30 cellular contexts compared by ENCODE assay signal in genomic region chr2:119068154-119068725, GRCh38.
"Had no signal": no experiment of that assay in that cellular context is flagged by ENCODE, and none has a peak within 500 bp of the region (broad histone marks: within the 10 kb centered on the region; RNA-seq: fewer than 3 reads in every experiment).

No MANE protein-coding gene starts in this region.

- H3K4me3 Mint-ChIP-seq: activated CD4-positive, alpha-beta memory T cell treated with anti-CD3 and anti-CD28 coated beads, Interleukin-2, amount 10 ng/mL, durations not matched to agents 7 days and 5 days; activated CD4-positive, alpha-beta T cell treated with anti-CD3 and anti-CD28 coated beads, Interleukin-2, amount 10 ng/mL, durations not matched to agents 24 days and 14 days; activated naive CD4-positive, alpha-beta T cell treated with anti-CD3 and anti-CD28 coated beads, Interleukin-2, amount 10 ng/mL, durations not matched to agents 7 days and 5 days; activated naive CD8-positive, alpha-beta T cell treated with anti-CD3 and anti-CD28 coated beads, Interleukin-2, amount 10 ng/mL, durations not matched to agents 7 days and 5 days; activated T-cell treated with anti-CD3 and anti-CD28 coated beads, Interleukin-2, amount 50 U/mL, for 24 hours; brain; natural killer cell; neural progenitor cell had no signal

- ATAC-seq: activated CD4-positive, CD25-positive, alpha-beta regulatory T cell treated with anti-CD3 and anti-CD28 coated beads, Interleukin-2, amount 50 U/mL, for 24 hours; gastroesophageal sphincter; natural killer cell; right lobe of liver; stimulated activated naive CD8-positive, alpha-beta T cell treated with anti-CD3 and anti-CD28 coated beads, Interleukin-15, Interleukin-2, amounts not matched to agents 100 U/mL and 50 U/mL, for 24 hours had no signal

- H3K4me1 ChIP-seq: ascending aorta, gastroesophageal sphincter, left ventricle myocardium inferior, neural progenitor cell, right lobe of liver, testis, transverse colon had no signal

- H3K36me3 ChIP-seq: ascending aorta, cardiac muscle cell, gastroesophageal sphincter, left ventricle myocardium inferior, neural progenitor cell, right lobe of liver, transverse colon, WERI-Rb-1 had no signal

- DNase-seq: activated CD4-positive, alpha-beta memory T cell treated with anti-CD3 and anti-CD28 coated beads, Interleukin-2, amount 10 ng/mL, durations not matched to agents 7 days and 5 days; activated CD4-positive, alpha-beta T cell treated with anti-CD3 and anti-CD28 coated beads, Interleukin-2, amount 10 ng/mL, durations not matched to agents 24 days and 14 days; activated CD8-positive, alpha-beta memory T cell treated with anti-CD3 and anti-CD28 coated beads, Interleukin-2, amount 50 U/mL, for 48 hours; activated gamma-delta T cell; activated naive CD4-positive, alpha-beta T cell treated with anti-CD3 and anti-CD28 coated beads, Interleukin-2, amount 10 ng/mL, durations not matched to agents 7 days and 5 days; activated naive CD8-positive, alpha-beta T cell treated with anti-CD3 and anti-CD28 coated beads, Interleukin-2, amount 10 ng/mL, durations not matched to agents 7 days and 5 days; activated T-cell treated with anti-CD3 and anti-CD28 coated beads, Interleukin-2, amount 50 U/mL, for 24 hours; cerebellar nuclear complex; dorsolateral prefrontal cortex; effector memory CD4-positive, alpha-beta T cell; islet precursor cell; left ventricle myocardium inferior; mesendoderm; natural killer cell; right lobe of liver; stimulated activated CD4-positive, alpha-beta T cell treated with anti-CD3 and anti-CD28 coated beads, Interleukin-2, amount 100 ng/mL, for 48 hours; stimulated activated naive CD8-positive, alpha-beta T cell treated with anti-CD3 and anti-CD28 coated beads, Interleukin-15, Interleukin-2, amounts not matched to agents 100 U/mL and 50 U/mL, for 24 hours; testis; transverse colon; WERI-Rb-1 had no signal

- H3K27ac ChIP-seq: ascending aorta, cardiac muscle cell, coronary artery, dorsolateral prefrontal cortex, gastroesophageal sphincter, hepatocyte, left ventricle myocardium inferior, neural progenitor cell, right lobe of liver, testis, transverse colon, WERI-Rb-1 had no signal

- H3K27me3 ChIP-seq: ascending aorta, hepatocyte, neural progenitor cell, right lobe of liver, testis, transverse colon had no signal

- H3K27ac Mint-ChIP-seq: activated CD4-positive, alpha-beta memory T cell treated with anti-CD3 and anti-CD28 coated beads, Interleukin-2, amount 10 ng/mL, durations not matched to agents 7 days and 5 days; activated CD4-positive, alpha-beta T cell treated with anti-CD3 and anti-CD28 coated beads, Interleukin-2, amount 10 ng/mL, durations not matched to agents 24 days and 14 days; activated naive CD4-positive, alpha-beta T cell treated with anti-CD3 and anti-CD28 coated beads, Interleukin-2, amount 10 ng/mL, durations not matched to agents 7 days and 5 days; activated naive CD8-positive, alpha-beta T cell treated with anti-CD3 and anti-CD28 coated beads, Interleukin-2, amount 10 ng/mL, durations not matched to agents 7 days and 5 days; activated T-cell treated with anti-CD3 and anti-CD28 coated beads, Interleukin-2, amount 50 U/mL, for 24 hours; natural killer cell; neural progenitor cell; progenitor cell of endocrine pancreas had no signal

- H3K36me3 Mint-ChIP-seq: activated naive CD4-positive, alpha-beta T cell treated with anti-CD3 and anti-CD28 coated beads, Interleukin-2, amount 10 ng/mL, durations not matched to agents 7 days and 5 days; activated naive CD8-positive, alpha-beta T cell treated with anti-CD3 and anti-CD28 coated beads, Interleukin-2, amount 10 ng/mL, durations not matched to agents 7 days and 5 days; brain; natural killer cell; neural progenitor cell had no signal

- H3K9me3 ChIP-seq: ascending aorta, right lobe of liver, testis, transverse colon had no signal

- H3K4me1 Mint-ChIP-seq: activated CD4-positive, alpha-beta memory T cell treated with anti-CD3 and anti-CD28 coated beads, Interleukin-2, amount 10 ng/mL, durations not matched to agents 7 days and 5 days; activated CD4-positive, alpha-beta T cell treated with anti-CD3 and anti-CD28 coated beads, Interleukin-2, amount 10 ng/mL, durations not matched to agents 24 days and 14 days; activated naive CD4-positive, alpha-beta T cell treated with anti-CD3 and anti-CD28 coated beads, Interleukin-2, amount 10 ng/mL, durations not matched to agents 7 days and 5 days; activated naive CD8-positive, alpha-beta T cell treated with anti-CD3 and anti-CD28 coated beads, Interleukin-2, amount 10 ng/mL, durations not matched to agents 7 days and 5 days; brain; natural killer cell; neural progenitor cell had no signal

- H3K4me3 ChIP-seq: ascending aorta, cardiac muscle cell, coronary artery, dorsolateral prefrontal cortex, gastroesophageal sphincter, hepatocyte, left ventricle myocardium inferior, lung, neural progenitor cell, right lobe of liver, testis, transverse colon had no signal

- H3K27me3 Mint-ChIP-seq: activated CD4-positive, alpha-beta memory T cell treated with anti-CD3 and anti-CD28 coated beads, Interleukin-2, amount 10 ng/mL, durations not matched to agents 7 days and 5 days; activated CD4-positive, alpha-beta T cell treated with anti-CD3 and anti-CD28 coated beads, Interleukin-2, amount 10 ng/mL, durations not matched to agents 24 days and 14 days; activated naive CD4-positive, alpha-beta T cell treated with anti-CD3 and anti-CD28 coated beads, Interleukin-2, amount 10 ng/mL, durations not matched to agents 7 days and 5 days; activated naive CD8-positive, alpha-beta T cell treated with anti-CD3 and anti-CD28 coated beads, Interleukin-2, amount 10 ng/mL, durations not matched to agents 7 days and 5 days; activated T-cell treated with anti-CD3 and anti-CD28 coated beads, Interleukin-2, amount 50 U/mL, for 24 hours; brain had no signal

- H3K9me3 Mint-ChIP-seq: activated CD4-positive, alpha-beta memory T cell treated with anti-CD3 and anti-CD28 coated beads, Interleukin-2, amount 10 ng/mL, durations not matched to agents 7 days and 5 days; activated CD4-positive, alpha-beta T cell treated with anti-CD3 and anti-CD28 coated beads, Interleukin-2, amount 10 ng/mL, durations not matched to agents 24 days and 14 days; activated naive CD4-positive, alpha-beta T cell treated with anti-CD3 and anti-CD28 coated beads, Interleukin-2, amount 10 ng/mL, durations not matched to agents 7 days and 5 days; activated naive CD8-positive, alpha-beta T cell treated with anti-CD3 and anti-CD28 coated beads, Interleukin-2, amount 10 ng/mL, durations not matched to agents 7 days and 5 days; activated T-cell treated with anti-CD3 and anti-CD28 coated beads, Interleukin-2, amount 50 U/mL, for 24 hours; natural killer cell had no signal
